ENCODE assay signal across 10 cellular contexts in genomic region chrX:48575642-48576041, GRCh38. TPM values are rescaled to one million over a fixed set of nuclear protein-coding genes. Genes with fewer than 3 reads are reported as not detected.
DNase-seq lines count a peak whose midpoint lies in the region; ATAC-seq, FAIRE-seq and TF ChIP-seq lines count a peak whose summit lies in the region.
"Had no signal": no experiment of that assay in that cellular context is flagged by ENCODE, and none has a peak within 500 bp of the region (broad histone marks: within the 10 kb centered on the region; RNA-seq: fewer than 3 reads in every experiment).

No MANE protein-coding gene starts in this region.

- peaks cover 29% of the 10 kb centered on the region for H3K4me1 Mint-ChIP-seq in activated CD8-positive, alpha-beta memory T cell treated with anti-CD3 and anti-CD28 coated beads, Interleukin-2, amount 10 ng/mL, durations not matched to agents 7 days and 5 days
- H3K4me1 Mint-ChIP-seq in activated naive CD8-positive, alpha-beta T cell treated with anti-CD3 and anti-CD28 coated beads for 36 hours = peaks cover 20% of the 10 kb centered on the region

- H3K36me3 ChIP-seq in kidney (ENCODE audit: control insufficient read depth in 1 of 2, insufficient read depth in 2 of 2, low read length in 2 of 2) (peaks cover 15 to 32% of the 10 kb centered on the region in 2 donors), testis (ENCODE audit: low read depth, missing control alignments) (no peaks in the 10 kb centered on the region)

- peak overlapping the region; percentile 95 for H3K4me3 ChIP-seq in kidney (ENCODE audit: low read length in 2 of 2)
- peak overlapping the region in 1 of 2 donors; percentile 85 for H3K4me3 ChIP-seq in testis

- H3K27me3 ChIP-seq in testis = no peaks in the 10 kb centered on the region

- DNase-seq in activated CD8-positive, alpha-beta memory T cell treated with anti-CD3 and anti-CD28 coated beads, Interleukin-2, amount 10 ng/mL, durations not matched to agents 7 days and 5 days = no peak
- no peak for DNase-seq in activated CD8-positive, alpha-beta memory T cell treated with anti-CD3 and anti-CD28 coated beads for 24 hours
- no peak for DNase-seq in activated naive CD8-positive, alpha-beta T cell treated with anti-CD3 and anti-CD28 coated beads for 36 hours
- DNase-seq in kidney (no peak), testis (no peak), NK-92 (lab: John Stamatoyannopoulos, UW; ENCODE audit: unreplicated experiment) (no peak), GOT3 (lab: John Stamatoyannopoulos, UW) (no peak)
- DNase-seq: activated CD4-positive, alpha-beta T cell treated with anti-CD3 and anti-CD28 coated beads for 1 hour had no signal

- H3K9ac ChIP-seq in kidney (ENCODE audit: low read length in 2 of 2) = peak overlapping the region; percentile 87 to 97

- H3K4me1 ChIP-seq in kidney (ENCODE audit: control insufficient read depth in 1 of 2, insufficient read depth in 1 of 2, low read depth in 1 of 2, low read length in 2 of 2) (peaks cover 10 to 14% of the 10 kb centered on the region in 2 donors), testis (no peaks in the 10 kb centered on the region)

- no peaks in the 10 kb centered on the region for H3K27me3 Mint-ChIP-seq in activated CD8-positive, alpha-beta memory T cell treated with anti-CD3 and anti-CD28 coated beads, Interleukin-2, amount 10 ng/mL, durations not matched to agents 7 days and 5 days
- no peaks in the 10 kb centered on the region for H3K27me3 Mint-ChIP-seq in activated naive CD8-positive, alpha-beta T cell treated with anti-CD3 and anti-CD28 coated beads for 36 hours

- no peak for FAIRE-seq in kidney (lab: Jason Lieb, UNC)
- FAIRE-seq: D721Med had no signal

- no peaks in the 10 kb centered on the region for H3K9me3 Mint-ChIP-seq in activated CD8-positive, alpha-beta memory T cell treated with anti-CD3 and anti-CD28 coated beads, Interleukin-2, amount 10 ng/mL, durations not matched to agents 7 days and 5 days (ENCODE audit: low read depth)
- H3K9me3 Mint-ChIP-seq in activated naive CD8-positive, alpha-beta T cell treated with anti-CD3 and anti-CD28 coated beads for 36 hours = no peaks in the 10 kb centered on the region

- H3K36me3 Mint-ChIP-seq in activated CD8-positive, alpha-beta memory T cell treated with anti-CD3 and anti-CD28 coated beads, Interleukin-2, amount 10 ng/mL, durations not matched to agents 7 days and 5 days = peaks cover 38% of the 10 kb centered on the region
- H3K36me3 Mint-ChIP-seq in activated naive CD8-positive, alpha-beta T cell treated with anti-CD3 and anti-CD28 coated beads for 36 hours = peaks cover 46% of the 10 kb centered on the region

- no peak for TF ChIP-seq CTCF in kidney (IDR thresholded peaks at IDR 0.05; ENCODE audit: borderline replicate concordance, extremely low read depth, insufficient read depth)
- no peak for TF ChIP-seq CTCF in testis (IDR thresholded peaks at IDR 0.05)

- H3K9me3 ChIP-seq in kidney (ENCODE audit: control insufficient read depth in 1 of 2, low read length in 2 of 2) (no peaks in the 10 kb centered on the region), testis (no peaks in the 10 kb centered on the region)

- ATAC-seq in activated CD8-positive, alpha-beta memory T cell treated with anti-CD3 and anti-CD28 coated beads, Interleukin-2, amount 10 ng/mL, durations not matched to agents 7 days and 5 days = no peak
- no peak for ATAC-seq in HG02840 (IDR thresholded peaks at IDR 0.05; ENCODE audit: low FRiP score, unreplicated experiment)

- H3K27ac ChIP-seq in kidney (ENCODE audit: low read depth in 2 of 2, low read length in 2 of 2) (peak overlapping the region in 1 of 2 donors; percentile 99), testis (peak overlapping the region; percentile 97 to 98)

- intact Hi-C loops in kidney (cut with DNase I) (no loop called here), testis (cut with DNase I; ENCODE audit: low total_unique reads) (no loop called here)

- CTCF ChIA-PET in activated CD8-positive, alpha-beta memory T cell treated with anti-CD3 and anti-CD28 coated beads, Interleukin-2, amount 10 ng/mL, durations not matched to agents 7 days and 5 days (lab: Charles Lee) = interaction anchor here (1.8 kb wide), 1 partner anchor 71 kb away, joined by 3 read pairs; no protein-coding TSS in a partner anchor

- 31 to 40% methylated on average over 3 to 12 of the region's 13 CpGs for WGBS in testis, 2 donors

- TF ChIP-seq POLR2A in testis (IDR thresholded peaks at IDR 0.05) = no peak

- H3K4me3 Mint-ChIP-seq in activated CD8-positive, alpha-beta memory T cell treated with anti-CD3 and anti-CD28 coated beads, Interleukin-2, amount 10 ng/mL, durations not matched to agents 7 days and 5 days = peak overlapping the region; percentile 99
- H3K4me3 Mint-ChIP-seq in activated naive CD8-positive, alpha-beta T cell treated with anti-CD3 and anti-CD28 coated beads for 36 hours = peak overlapping the region; percentile 96

- H3K27ac Mint-ChIP-seq in activated CD8-positive, alpha-beta memory T cell treated with anti-CD3 and anti-CD28 coated beads, Interleukin-2, amount 10 ng/mL, durations not matched to agents 7 days and 5 days = peak overlapping the region; percentile 100
- H3K27ac Mint-ChIP-seq in activated naive CD8-positive, alpha-beta T cell treated with anti-CD3 and anti-CD28 coated beads for 36 hours = peak overlapping the region; percentile 100

RNA-seq across cellular contexts. Expression of gene RBM3, which starts 1.4 kb away (rescaled TPM):
- 100 to 1,000 TPM; 149 to 183 TPM for total RNA-seq in activated CD8-positive, alpha-beta memory T cell treated with anti-CD3 and anti-CD28 coated beads, Interleukin-2, amount 10 ng/mL, durations not matched to agents 7 days and 5 days
- 100 to 1,000 TPM; 255 to 258 TPM for total RNA-seq in activated naive CD8-positive, alpha-beta T cell treated with anti-CD3 and anti-CD28 coated beads for 36 hours
- total RNA-seq in kidney (265 TPM), testis (100 to 1,000 TPM; 121 to 167 TPM)
- polyA plus RNA-seq in kidney (ENCODE audit: insufficient read depth, low read depth, low replicate concordance) (86.9 TPM), testis (ENCODE audit: insufficient read depth, low read depth, low replicate concordance) (214 TPM)

RNA-seq across cellular contexts. Expression of gene WDR13, which starts 21.6 kb away (rescaled TPM):
- 10 to 100 TPM; 32.6 to 42.9 TPM for total RNA-seq in activated CD8-positive, alpha-beta memory T cell treated with anti-CD3 and anti-CD28 coated beads, Interleukin-2, amount 10 ng/mL, durations not matched to agents 7 days and 5 days
- total RNA-seq in activated naive CD8-positive, alpha-beta T cell treated with anti-CD3 and anti-CD28 coated beads for 36 hours = 10 to 100 TPM; 32.6 to 40.6 TPM
- 177 TPM for total RNA-seq in kidney
- 201 TPM for polyA plus RNA-seq in kidney (ENCODE audit: insufficient read depth, low read depth, low replicate concordance)
- 100 to 1,000 TPM; 109 to 148 TPM for total RNA-seq in testis
- polyA plus RNA-seq in testis (ENCODE audit: insufficient read depth, low read depth, low replicate concordance) = 69.6 TPM

RNA-seq across cellular contexts. Expression of gene TBC1D25, which starts 36.1 kb away (rescaled TPM):
- total RNA-seq in activated CD8-positive, alpha-beta memory T cell treated with anti-CD3 and anti-CD28 coated beads, Interleukin-2, amount 10 ng/mL, durations not matched to agents 7 days and 5 days = 10 to 100 TPM; 23.2 to 26.3 TPM
- 10 to 100 TPM; 12.1 to 12.9 TPM for total RNA-seq in activated naive CD8-positive, alpha-beta T cell treated with anti-CD3 and anti-CD28 coated beads for 36 hours
- total RNA-seq in kidney (16.3 TPM), testis (10 to 100 TPM; 27.3 to 36.1 TPM)
- polyA plus RNA-seq in kidney (ENCODE audit: insufficient read depth, low read depth, low replicate concordance) (6.0 TPM), testis (ENCODE audit: insufficient read depth, low read depth, low replicate concordance) (19.3 TPM)

RNA-seq across cellular contexts. Expression of gene EBP, which starts 54.0 kb away (rescaled TPM):
- total RNA-seq in activated CD8-positive, alpha-beta memory T cell treated with anti-CD3 and anti-CD28 coated beads, Interleukin-2, amount 10 ng/mL, durations not matched to agents 7 days and 5 days = 100 to 1,000 TPM; 359 to 395 TPM
- 100 to 1,000 TPM; 165 to 169 TPM for total RNA-seq in activated naive CD8-positive, alpha-beta T cell treated with anti-CD3 and anti-CD28 coated beads for 36 hours
- total RNA-seq in kidney = 33.8 TPM
- 164 TPM for polyA plus RNA-seq in kidney (ENCODE audit: insufficient read depth, low read depth, low replicate concordance)
- total RNA-seq in testis = 10 to 100 TPM; 30.4 to 61.0 TPM
- 48.8 TPM for polyA plus RNA-seq in testis (ENCODE audit: insufficient read depth, low read depth, low replicate concordance)
